Comparison of ENCODE assay signal across 15 cellular contexts in genomic region chr6:168649209-168649608, GRCh38.
"Had no signal": no experiment of that assay in that cellular context is flagged by ENCODE, and none has a peak within 500 bp of the region (broad histone marks: within the 10 kb centered on the region; RNA-seq: fewer than 3 reads in every experiment).

No MANE protein-coding gene starts in this region.

- H3K27me3 ChIP-seq: ovary had no signal

- H3K9me3 ChIP-seq: gastrocnemius medialis, heart right ventricle, lower lobe of right lung, ovary, suprapubic skin had no signal

- H3K36me3 ChIP-seq: gastrocnemius medialis, lower lobe of right lung, ovary, suprapubic skin had no signal

- H3K27me3 Mint-ChIP-seq: stimulated activated naive B cell treated with anti-CD40 and anti-IgM and Interleukin-4, amounts not matched to agents 10 μg/mL and 1 μg/mL and 100 μg/mL, for 72 hours had no signal

- H3K9me3 Mint-ChIP-seq: activated naive CD4-positive, alpha-beta T cell treated with anti-CD3 and anti-CD28 coated beads for 36 hours; activated naive CD8-positive, alpha-beta T cell treated with anti-CD3 and anti-CD28 coated beads, Interleukin-2, amount 50 U/mL, for 24 hours; endodermal cell; neural crest cell; stimulated activated naive B cell treated with anti-CD40 and anti-IgM and Interleukin-4, amounts not matched to agents 10 μg/mL and 1 μg/mL and 100 μg/mL, for 72 hours had no signal

- H3K36me3 Mint-ChIP-seq: stimulated activated naive B cell treated with anti-CD40 and anti-IgM and Interleukin-4, amounts not matched to agents 10 μg/mL and 1 μg/mL and 100 μg/mL, for 72 hours had no signal

- H3K27ac Mint-ChIP-seq: activated naive CD4-positive, alpha-beta T cell treated with anti-CD3 and anti-CD28 coated beads for 36 hours; activated naive CD8-positive, alpha-beta T cell treated with anti-CD3 and anti-CD28 coated beads, Interleukin-2, amount 50 U/mL, for 24 hours; endodermal cell; stimulated activated naive B cell treated with anti-CD40 and anti-IgM and Interleukin-4, amounts not matched to agents 10 μg/mL and 1 μg/mL and 100 μg/mL, for 72 hours had no signal

- DNase-seq: activated CD4-positive, alpha-beta T cell treated with anti-CD3 and anti-CD28 coated beads, Interleukin-2, amount 50 U/mL, for 1 hour; activated naive CD4-positive, alpha-beta T cell treated with anti-CD3 and anti-CD28 coated beads for 36 hours; activated naive CD8-positive, alpha-beta T cell treated with anti-CD3 and anti-CD28 coated beads, Interleukin-2, amount 50 U/mL, for 24 hours; dorsolateral prefrontal cortex; endodermal cell; gastrocnemius medialis; heart right ventricle; left cardiac atrium; lower lobe of right lung; midbrain; stimulated activated naive B cell treated with anti-CD40 and anti-IgM and Interleukin-4, amounts not matched to agents 10 μg/mL and 1 μg/mL and 100 μg/mL, for 72 hours; SW 1271 had no signal

- H3K4me3 Mint-ChIP-seq: activated naive CD4-positive, alpha-beta T cell treated with anti-CD3 and anti-CD28 coated beads for 36 hours; activated naive CD8-positive, alpha-beta T cell treated with anti-CD3 and anti-CD28 coated beads, Interleukin-2, amount 50 U/mL, for 24 hours; endodermal cell; neural crest cell; stimulated activated naive B cell treated with anti-CD40 and anti-IgM and Interleukin-4, amounts not matched to agents 10 μg/mL and 1 μg/mL and 100 μg/mL, for 72 hours had no signal

- H3K4me3 ChIP-seq: gastrocnemius medialis, ovary, suprapubic skin had no signal

- H3K27ac ChIP-seq: dorsolateral prefrontal cortex, gastrocnemius medialis, lower lobe of right lung, suprapubic skin had no signal

- H3K4me1 Mint-ChIP-seq: activated naive CD8-positive, alpha-beta T cell treated with anti-CD3 and anti-CD28 coated beads, Interleukin-2, amount 50 U/mL, for 24 hours; stimulated activated naive B cell treated with anti-CD40 and anti-IgM and Interleukin-4, amounts not matched to agents 10 μg/mL and 1 μg/mL and 100 μg/mL, for 72 hours had no signal

- H3K4me1 ChIP-seq: gastrocnemius medialis, suprapubic skin had no signal
